In the genomic region with DNA sequence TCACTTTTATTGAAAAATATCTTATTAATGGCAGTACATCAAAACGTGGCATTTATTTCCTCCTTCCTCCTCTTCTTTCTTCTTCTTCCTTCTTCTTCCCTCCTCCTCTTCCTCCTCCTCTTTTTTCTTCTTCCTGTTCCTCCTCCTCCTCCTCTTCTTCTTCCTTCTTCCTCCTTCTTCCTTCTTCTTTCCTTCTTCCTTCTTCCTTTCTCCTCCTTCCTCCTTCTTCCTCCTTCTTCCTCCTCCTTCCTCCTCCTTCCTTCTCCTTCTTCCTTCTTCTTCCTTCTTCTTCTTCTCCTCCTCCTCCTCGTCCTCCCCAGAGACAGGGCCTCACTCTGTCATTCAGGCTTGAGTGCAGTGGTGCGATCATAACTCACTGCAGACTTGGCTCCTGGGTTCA, we compare ENCODE assay signal across 25 cellular contexts.
"Had no signal": no experiment of that assay in that cellular context is flagged by ENCODE, and none has a peak within 500 bp of the region (broad histone marks: within the 10 kb centered on the region; RNA-seq: fewer than 3 reads in every experiment).

No MANE protein-coding gene starts in this region.

- H3K4me3 Mint-ChIP-seq: activated CD4-positive, alpha-beta memory T cell treated with anti-CD3 and anti-CD28 coated beads for 36 hours; activated naive CD4-positive, alpha-beta T cell treated with anti-CD3 and anti-CD28 coated beads, Interleukin-2, amount 50 U/mL, for 24 hours; activated naive CD8-positive, alpha-beta T cell treated with anti-CD3 and anti-CD28 coated beads, Interleukin-2, amount 50 U/mL, for 24 hours; activated T-cell treated with anti-CD3 and anti-CD28 coated beads, Interleukin-2, amount 50 U/mL, for 24 hours; endodermal cell; nephron; stimulated activated naive B cell treated with anti-CD40 and anti-IgM and Interleukin-4, amounts not matched to agents 10 μg/mL and 1 μg/mL and 100 μg/mL, for 72 hours had no signal

- H3K36me3 ChIP-seq: left lung, right atrium auricular region, upper lobe of left lung, vagina had no signal

- H3K36me3 Mint-ChIP-seq: activated CD4-positive, alpha-beta memory T cell treated with anti-CD3 and anti-CD28 coated beads for 36 hours; activated naive CD4-positive, alpha-beta T cell treated with anti-CD3 and anti-CD28 coated beads, Interleukin-2, amount 50 U/mL, for 24 hours; stimulated activated naive B cell treated with anti-CD40 and anti-IgM and Interleukin-4, amounts not matched to agents 10 μg/mL and 1 μg/mL and 100 μg/mL, for 72 hours had no signal

- H3K27ac Mint-ChIP-seq: activated CD4-positive, alpha-beta memory T cell treated with anti-CD3 and anti-CD28 coated beads for 36 hours; activated naive CD4-positive, alpha-beta T cell treated with anti-CD3 and anti-CD28 coated beads, Interleukin-2, amount 50 U/mL, for 24 hours; activated naive CD8-positive, alpha-beta T cell treated with anti-CD3 and anti-CD28 coated beads, Interleukin-2, amount 50 U/mL, for 24 hours; activated T-cell treated with anti-CD3 and anti-CD28 coated beads, Interleukin-2, amount 50 U/mL, for 24 hours; activated T-helper 2 cell treated with anti-CD3 and anti-CD28 coated beads, Interferon-gamma antibody, Interleukin-2, Interleukin-4, amounts not matched to agents 10 μg/mL and 5 μg/mL and 100 μg/mL, durations not matched to agents 14 hours and 24 hours and 36 hours; endodermal cell; nephron; stimulated activated naive B cell treated with anti-CD40 and anti-IgM and Interleukin-4, amounts not matched to agents 10 μg/mL and 1 μg/mL and 100 μg/mL, for 72 hours had no signal

- H3K27ac ChIP-seq: body of pancreas, foreskin keratinocyte, left lung, SK-N-MC, upper lobe of left lung, vagina had no signal

- H3K27me3 Mint-ChIP-seq: activated CD4-positive, alpha-beta memory T cell treated with anti-CD3 and anti-CD28 coated beads for 36 hours; stimulated activated naive B cell treated with anti-CD40 and anti-IgM and Interleukin-4, amounts not matched to agents 10 μg/mL and 1 μg/mL and 100 μg/mL, for 72 hours had no signal

- DNase-seq: activated CD4-positive, alpha-beta memory T cell treated with anti-CD3 and anti-CD28 coated beads for 36 hours; activated CD4-positive, alpha-beta T cell treated with anti-CD3 and anti-CD28 coated beads for 4 hours; activated CD4-positive, CD25-positive, alpha-beta regulatory T cell; activated CD8-positive, alpha-beta memory T cell treated with anti-CD3 and anti-CD28 coated beads, Interleukin-2, amount 50 U/mL, for 4 hours; activated naive CD8-positive, alpha-beta T cell treated with anti-CD3 and anti-CD28 coated beads, Interleukin-2, amount 50 U/mL, for 24 hours; activated T-cell treated with anti-CD3 and anti-CD28 coated beads, Interleukin-2, amount 50 U/mL, for 24 hours; body of pancreas; endodermal cell; foreskin keratinocyte; kidney glomerular epithelial cell; left lung; occipital lobe; stimulated activated CD4-positive, alpha-beta T cell treated with anti-CD3 and anti-CD28 coated beads, Interleukin-1b, Interleukin-23, amount 100 ng/mL, for 48 hours; stimulated activated CD4-positive, alpha-beta T cell treated with anti-CD3 and anti-CD28 coated beads, Interleukin-4, amount 100 ng/mL, for 4 hours; stimulated activated CD8-positive, alpha-beta memory T cell treated with anti-CD3 and anti-CD28 coated beads, Interleukin-4, amount 100 ng/mL, for 48 hours; stimulated activated naive B cell treated with anti-CD40 and anti-IgM and Interleukin-4, amounts not matched to agents 10 μg/mL and 1 μg/mL and 100 μg/mL, for 72 hours; upper lobe of left lung had no signal

- H3K27me3 ChIP-seq: body of pancreas, foreskin keratinocyte, left lung, right atrium auricular region, upper lobe of left lung, vagina had no signal

- H3K9me3 ChIP-seq: body of pancreas, left lung, right atrium auricular region, upper lobe of left lung, vagina had no signal

- H3K4me1 ChIP-seq: body of pancreas, foreskin keratinocyte, upper lobe of left lung, vagina had no signal

- ATAC-seq: activated naive CD8-positive, alpha-beta T cell treated with anti-CD3 and anti-CD28 coated beads, Interleukin-2, amount 50 U/mL, for 24 hours; body of pancreas; esophagus mucosa; foreskin keratinocyte; left lung; stimulated activated naive B cell treated with anti-CD40 and anti-IgM and Interleukin-4, amounts not matched to agents 10 μg/mL and 1 μg/mL and 100 μg/mL, for 72 hours had no signal

- H3K4me1 Mint-ChIP-seq: activated naive CD4-positive, alpha-beta T cell treated with anti-CD3 and anti-CD28 coated beads, Interleukin-2, amount 50 U/mL, for 24 hours; stimulated activated naive B cell treated with anti-CD40 and anti-IgM and Interleukin-4, amounts not matched to agents 10 μg/mL and 1 μg/mL and 100 μg/mL, for 72 hours had no signal

- H3K4me3 ChIP-seq: body of pancreas, left lung, right atrium auricular region, SK-N-MC, smooth muscle cell, upper lobe of left lung, vagina had no signal

- H3K9me3 Mint-ChIP-seq: activated CD4-positive, alpha-beta memory T cell treated with anti-CD3 and anti-CD28 coated beads for 36 hours; activated naive CD4-positive, alpha-beta T cell treated with anti-CD3 and anti-CD28 coated beads, Interleukin-2, amount 50 U/mL, for 24 hours; activated T-cell treated with anti-CD3 and anti-CD28 coated beads, Interleukin-2, amount 50 U/mL, for 24 hours; nephron; stimulated activated naive B cell treated with anti-CD40 and anti-IgM and Interleukin-4, amounts not matched to agents 10 μg/mL and 1 μg/mL and 100 μg/mL, for 72 hours had no signal
